22 cellular contexts compared by ENCODE assay signal in the genomic region with DNA sequence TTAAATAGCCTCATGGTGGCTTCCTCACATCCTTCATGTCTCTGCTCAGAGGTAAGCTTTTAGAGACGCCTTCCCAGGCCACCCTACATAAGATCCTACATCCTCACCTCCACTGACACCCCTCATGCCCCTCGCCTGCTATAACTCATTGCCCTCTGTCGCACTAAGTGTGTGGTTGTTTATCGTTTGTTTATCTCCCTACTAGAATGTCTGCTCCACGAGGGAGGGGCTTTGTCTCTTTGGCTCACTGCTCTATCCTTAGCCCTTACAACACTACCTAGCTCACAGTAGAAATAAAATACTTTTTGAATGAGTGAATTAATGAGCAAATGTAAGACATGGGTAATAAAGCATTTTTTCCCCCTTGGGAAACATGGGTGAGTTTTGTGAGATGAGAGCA. TPM values are rescaled to one million over a fixed set of nuclear protein-coding genes. Genes with fewer than 3 reads are reported as not detected.
DNase-seq lines count a peak whose midpoint lies in the region; TF ChIP-seq lines count a peak whose summit lies in the region.
"Had no signal": no experiment of that assay in that cellular context is flagged by ENCODE, and none has a peak within 500 bp of the region (broad histone marks: within the 10 kb centered on the region; RNA-seq: fewer than 3 reads in every experiment).

No MANE protein-coding gene starts in this region.

- no peak for DNase-seq in activated naive CD4-positive, alpha-beta T cell treated with anti-CD3 and anti-CD28 coated beads, Interleukin-2, amount 10 ng/mL, durations not matched to agents 7 days and 5 days
- no peak for DNase-seq in activated naive CD4-positive, alpha-beta T cell treated with Interleukin-2 at 50 U/mL for 16 hours
- no peak for DNase-seq in nephron progenitor cell
- DNase-seq in stomach, result no peak
- no peak for DNase-seq in CD8-positive, alpha-beta memory T cell
- DNase-seq in activated CD4-positive, alpha-beta T cell treated with anti-CD3 and anti-CD28 coated beads, Interleukin-2, amount 50 U/mL, for 4 hours, result no peak
- DNase-seq: AML-193; BE2C; Calu3; CD4-positive, alpha-beta T cell; COR-L47; DMS79 treated with DMSO at 0.1 percent for 48 hours; GF-D8; GOT3; H7; HCEC 1CT had no signal

- TF ChIP-seq CTCF in nephron progenitor cell (IDR thresholded peaks at IDR 0.05), result no peak
- no peak for TF ChIP-seq CTCF in stomach (IDR thresholded peaks at IDR 0.05)

- no peaks in the 10 kb centered on the region for H3K9me3 ChIP-seq in stomach
- H3K9me3 ChIP-seq in CD8-positive, alpha-beta memory T cell (ENCODE audit: low read length), result no peaks in the 10 kb centered on the region
- H3K9me3 ChIP-seq: BE2C had no signal

- TF ChIP-seq POLR2A in stomach (IDR thresholded peaks at IDR 0.05), result no peak

- POLR2A ChIA-PET in CD8-positive, alpha-beta memory T cell (lab: Charles Lee), result no interaction called here

- intact Hi-C loops in stomach (cut with DNase I; ENCODE audit: low total_unique reads), result no loop called here

- H3K27me3 Mint-ChIP-seq in activated naive CD4-positive, alpha-beta T cell treated with anti-CD3 and anti-CD28 coated beads, Interleukin-2, amount 10 ng/mL, durations not matched to agents 7 days and 5 days, result peaks cover 11% of the 10 kb centered on the region
- no peaks in the 10 kb centered on the region for H3K27me3 Mint-ChIP-seq in nephron progenitor cell (ENCODE audit: low read depth, poor library complexity)
- H3K27me3 Mint-ChIP-seq in CD8-positive, alpha-beta memory T cell, result peaks cover 0 to 3% of the 10 kb centered on the region in 2 donors

- CTCF ChIA-PET in activated naive CD4-positive, alpha-beta T cell treated with anti-CD3 and anti-CD28 coated beads, Interleukin-2, amount 10 ng/mL, durations not matched to agents 7 days and 5 days (lab: Charles Lee), result no interaction called here
- CTCF ChIA-PET in CD8-positive, alpha-beta memory T cell (lab: Charles Lee), result no interaction called here

- H3K4me1 Mint-ChIP-seq in activated naive CD4-positive, alpha-beta T cell treated with anti-CD3 and anti-CD28 coated beads, Interleukin-2, amount 10 ng/mL, durations not matched to agents 7 days and 5 days, result no peaks in the 10 kb centered on the region
- H3K4me1 Mint-ChIP-seq in nephron progenitor cell, result peaks cover 12% of the 10 kb centered on the region
- H3K4me1 Mint-ChIP-seq in CD8-positive, alpha-beta memory T cell, result no peaks in the 10 kb centered on the region

- peak overlapping the region in 4 of 5 donors; percentile 7 to 61 (median 36) for H3K27ac ChIP-seq in stomach
- H3K27ac ChIP-seq in CD8-positive, alpha-beta memory T cell (ENCODE audit: low read depth, low read length), result no peak overlapping the region
- H3K27ac ChIP-seq: 22Rv1; BLaER1 treated with 17β-estradiol and CSF1 and Interleukin-3, amounts not matched to agents 10 nM and 100 nM had no signal

- WGBS in stomach, 5 donors, result 67 to 76% (median 73%) methylated on average over 5 of the region's 5 CpGs

- no peaks in the 10 kb centered on the region for H3K27me3 ChIP-seq in stomach
- no peaks in the 10 kb centered on the region for H3K27me3 ChIP-seq in CD8-positive, alpha-beta memory T cell (ENCODE audit: insufficient read depth, low read length, poor library complexity, severe bottlenecking)
- H3K27me3 ChIP-seq: BE2C; BLaER1 treated with 17β-estradiol and CSF1 and Interleukin-3, amounts not matched to agents 10 nM and 100 nM had no signal

- peak overlapping the region; percentile 4 for H3K27ac Mint-ChIP-seq in activated naive CD4-positive, alpha-beta T cell treated with anti-CD3 and anti-CD28 coated beads, Interleukin-2, amount 10 ng/mL, durations not matched to agents 7 days and 5 days
- H3K27ac Mint-ChIP-seq in nephron progenitor cell, result peak overlapping the region; percentile 62
- H3K27ac Mint-ChIP-seq in CD8-positive, alpha-beta memory T cell, result no peak overlapping the region
- H3K27ac Mint-ChIP-seq: CD4-positive, alpha-beta T cell had no signal

- H3K4me3 ChIP-seq in stomach, result no peak overlapping the region
- no peak overlapping the region for H3K4me3 ChIP-seq in CD8-positive, alpha-beta memory T cell (ENCODE audit: low read length)
- H3K4me3 ChIP-seq: BLaER1 treated with 17β-estradiol and CSF1 and Interleukin-3, amounts not matched to agents 10 nM and 100 nM had no signal

- no peaks in the 10 kb centered on the region for H3K36me3 Mint-ChIP-seq in activated naive CD4-positive, alpha-beta T cell treated with anti-CD3 and anti-CD28 coated beads, Interleukin-2, amount 10 ng/mL, durations not matched to agents 7 days and 5 days
- no peaks in the 10 kb centered on the region for H3K36me3 Mint-ChIP-seq in nephron progenitor cell (ENCODE audit: low read depth)
- no peaks in the 10 kb centered on the region for H3K36me3 Mint-ChIP-seq in CD8-positive, alpha-beta memory T cell
- H3K36me3 Mint-ChIP-seq: CD14-positive monocyte had no signal

- no peak overlapping the region for H3K4me3 Mint-ChIP-seq in activated naive CD4-positive, alpha-beta T cell treated with anti-CD3 and anti-CD28 coated beads, Interleukin-2, amount 10 ng/mL, durations not matched to agents 7 days and 5 days
- H3K4me3 Mint-ChIP-seq in nephron progenitor cell, result no peak overlapping the region
- H3K4me3 Mint-ChIP-seq in CD8-positive, alpha-beta memory T cell, result no peak overlapping the region
- H3K4me3 Mint-ChIP-seq: CD14-positive monocyte; CD4-positive, alpha-beta T cell had no signal

- peaks cover 0 to 11% (median 10%) of the 10 kb centered on the region in 4 donors for H3K4me1 ChIP-seq in stomach
- no peaks in the 10 kb centered on the region for H3K4me1 ChIP-seq in CD8-positive, alpha-beta memory T cell (ENCODE audit: insufficient read depth, low read length)
- H3K4me1 ChIP-seq: BE2C; BLaER1 treated with 17β-estradiol and CSF1 and Interleukin-3, amounts not matched to agents 10 nM and 100 nM had no signal

- no peaks in the 10 kb centered on the region for H3K36me3 ChIP-seq in stomach
- no peaks in the 10 kb centered on the region for H3K36me3 ChIP-seq in CD8-positive, alpha-beta memory T cell (ENCODE audit: insufficient read depth, low read length)
- H3K36me3 ChIP-seq: BE2C; BLaER1 treated with 17β-estradiol and CSF1 and Interleukin-3, amounts not matched to agents 10 nM and 100 nM had no signal

- TF ChIP-seq EP300 in stomach (IDR thresholded peaks at IDR 0.05), result no peak

- H3K9me3 Mint-ChIP-seq in activated naive CD4-positive, alpha-beta T cell treated with anti-CD3 and anti-CD28 coated beads, Interleukin-2, amount 10 ng/mL, durations not matched to agents 7 days and 5 days, result peaks cover 2% of the 10 kb centered on the region
- no peaks in the 10 kb centered on the region for H3K9me3 Mint-ChIP-seq in nephron progenitor cell
- no peaks in the 10 kb centered on the region for H3K9me3 Mint-ChIP-seq in CD8-positive, alpha-beta memory T cell
- H3K9me3 Mint-ChIP-seq: CD14-positive monocyte; CD4-positive, alpha-beta T cell had no signal

RNA-seq across cellular contexts. Expression of gene CBLIF, which starts 1.3 kb away (rescaled TPM):
- total RNA-seq in stomach, result 1,000 to 10,000 TPM in 2 of 5 donors, 100 to 1,000 TPM in 2, 1 to 10 TPM in 1; 2.9 to 2,010 (median 456) TPM
- polyA plus RNA-seq in stomach, result 100 to 1,000 TPM; 546 to 772 (median 712) TPM
- not detected for total RNA-seq in CD8-positive, alpha-beta memory T cell
- not detected for polyA plus RNA-seq in CD8-positive, alpha-beta memory T cell
- total RNA-seq: Calu3; CD4-positive, alpha-beta T cell; Daoy; G401; H7 had no signal
- polyA plus RNA-seq: AG04450, CD14-positive monocyte had no signal

RNA-seq across cellular contexts. Expression of gene TCN1, which starts 19.7 kb away (rescaled TPM):
- 10 to 100 TPM in 2 of 5 donors, 1 to 10 TPM in 1, under 1 TPM in 1, not detected in 1; 0.58 to 77.1 (median 36.2) TPM for total RNA-seq in stomach
- polyA plus RNA-seq in stomach, result 10 to 100 TPM; 14.2 to 48.7 (median 40.8) TPM
- not detected for total RNA-seq in CD8-positive, alpha-beta memory T cell
- not detected for polyA plus RNA-seq in CD8-positive, alpha-beta memory T cell
- total RNA-seq: CD4-positive, alpha-beta T cell; Daoy; G401; H7 had no signal
- polyA plus RNA-seq: AG04450, CD14-positive monocyte had no signal

RNA-seq across cellular contexts. Expression of gene OOSP3, which starts 32.0 kb away (rescaled TPM):
- not detected for total RNA-seq in stomach
- not detected for polyA plus RNA-seq in stomach
- not detected for total RNA-seq in CD8-positive, alpha-beta memory T cell
- polyA plus RNA-seq in CD8-positive, alpha-beta memory T cell, result not detected
- total RNA-seq: Calu3; CD4-positive, alpha-beta T cell; Daoy; G401; H7 had no signal
- polyA plus RNA-seq: AG04450, CD14-positive monocyte had no signal

RNA-seq across cellular contexts. Expression of gene MRPL16, which starts 36.0 kb away (rescaled TPM):
- total RNA-seq in stomach, result 10 to 100 TPM in 4 of 5 donors, 1 to 10 TPM in 1; 8.8 to 47.2 (median 28.6) TPM
- 10 to 100 TPM; 51.8 to 65.4 (median 58.0) TPM for polyA plus RNA-seq in stomach
- total RNA-seq in CD8-positive, alpha-beta memory T cell, result 10 to 100 TPM; 83.5 to 84.5 TPM
- polyA plus RNA-seq in CD8-positive, alpha-beta memory T cell, result 75.0 TPM

Comparison
In these comparisons a context has a peak if more than half of its experiments do, and no peak if none do; other contexts are left out.
1. H3K27ac Mint-ChIP-seq: peak in activated naive CD4-positive, alpha-beta T cell treated with anti-CD3 and anti-CD28 coated beads, Interleukin-2, amount 10 ng/mL, durations not matched to agents 7 days and 5 days (single experiment) and nephron progenitor cell (single experiment); none in CD8-positive, alpha-beta memory T cell (0 of 8).